In genomic region chr9:107647611-107648010, GRCh38 we compare ENCODE assay signal across 41 cellular contexts.
"Had no signal": no experiment of that assay in that cellular context is flagged by ENCODE, and none has a peak within 500 bp of the region (broad histone marks: within the 10 kb centered on the region; RNA-seq: fewer than 3 reads in every experiment).

No MANE protein-coding gene starts in this region.

- H3K4me3 Mint-ChIP-seq: activated naive CD4-positive, alpha-beta T cell treated with anti-CD3 and anti-CD28 coated beads for 36 hours; activated naive CD4-positive, alpha-beta T cell treated with anti-CD3 and anti-CD28 coated beads, Interleukin-2, amount 10 ng/mL, durations not matched to agents 7 days and 5 days; activated naive CD4-positive, alpha-beta T cell treated with anti-CD3 and anti-CD28 coated beads, Interleukin-2, amount 50 U/mL, for 24 hours; activated naive CD8-positive, alpha-beta T cell; activated naive CD8-positive, alpha-beta T cell treated with anti-CD3 and anti-CD28 coated beads for 36 hours; activated naive CD8-positive, alpha-beta T cell treated with anti-CD3 and anti-CD28 coated beads, Interleukin-2, amount 10 ng/mL, durations not matched to agents 7 days and 5 days; activated naive CD8-positive, alpha-beta T cell treated with anti-CD3 and anti-CD28 coated beads, Interleukin-2, amount 50 U/mL, for 24 hours; activated T-cell treated with anti-CD3 and anti-CD28 coated beads, Interleukin-2, amount 50 U/mL, for 24 hours; activated T-cell treated with anti-CD3 and anti-CD28 coated beads, Interleukin-2, amount 50 U/mL, for 4 hours; activated T-cell treated with anti-CD3 and anti-CD28 coated beads, Interleukin-2, amount 50 U/mL, for 72 hours; activated T-helper 1 cell treated with anti-CD3 and anti-CD28 coated beads, Interleukin-12 subunit alpha, Interleukin-12 subunit beta, Interleukin-2, Interleukin-4 antibody, amounts not matched to agents 30 ng/mL and 10 ng/mL and 1 ng/mL, durations not matched to agents 14 hours and 24 hours and 36 hours; activated T-helper 17 cell treated with anti-CD3 and anti-CD28 coated beads, Interleukin-2, amount 50 U/mL, for 72 hours; brain; central memory CD8-positive, alpha-beta T cell had no signal

- H3K27ac Mint-ChIP-seq: activated naive CD4-positive, alpha-beta T cell treated with anti-CD3 and anti-CD28 coated beads for 36 hours; activated naive CD4-positive, alpha-beta T cell treated with anti-CD3 and anti-CD28 coated beads, Interleukin-2, amount 10 ng/mL, durations not matched to agents 7 days and 5 days; activated naive CD4-positive, alpha-beta T cell treated with anti-CD3 and anti-CD28 coated beads, Interleukin-2, amount 50 U/mL, for 24 hours; activated naive CD4-positive, alpha-beta T cell treated with anti-CD3 and anti-CD28 coated beads, Interleukin-2, amount 50 U/mL, for 72 hours; activated naive CD8-positive, alpha-beta T cell; activated naive CD8-positive, alpha-beta T cell treated with anti-CD3 and anti-CD28 coated beads for 36 hours; activated naive CD8-positive, alpha-beta T cell treated with anti-CD3 and anti-CD28 coated beads, Interleukin-2, amount 10 ng/mL, durations not matched to agents 7 days and 5 days; activated naive CD8-positive, alpha-beta T cell treated with anti-CD3 and anti-CD28 coated beads, Interleukin-2, amount 50 U/mL, for 24 hours; activated T-cell treated with anti-CD3 and anti-CD28 coated beads, Interleukin-2, amount 50 U/mL, for 24 hours; activated T-cell treated with anti-CD3 and anti-CD28 coated beads, Interleukin-2, amount 50 U/mL, for 72 hours; activated T-helper 1 cell treated with anti-CD3 and anti-CD28 coated beads, Interleukin-12 subunit alpha, Interleukin-12 subunit beta, Interleukin-2, Interleukin-4 antibody, amounts not matched to agents 30 ng/mL and 10 ng/mL and 1 ng/mL, durations not matched to agents 14 hours and 24 hours and 36 hours; activated T-helper 17 cell treated with anti-CD3 and anti-CD28 coated beads, Interleukin-2, amount 50 U/mL, for 72 hours; activated T-helper 2 cell treated with anti-CD3 and anti-CD28 coated beads, Interferon-gamma antibody, Interleukin-2, Interleukin-4, amounts not matched to agents 10 μg/mL and 5 μg/mL and 100 μg/mL, durations not matched to agents 14 hours and 24 hours and 36 hours; brain had no signal

- H3K27me3 ChIP-seq: adrenal gland, ascending aorta, body of pancreas, brain microvascular endothelial cell, breast epithelium had no signal

- H3K4me1 ChIP-seq: body of pancreas, breast epithelium had no signal

- H3K9me3 Mint-ChIP-seq: activated naive CD4-positive, alpha-beta T cell treated with anti-CD3 and anti-CD28 coated beads for 36 hours; activated naive CD4-positive, alpha-beta T cell treated with anti-CD3 and anti-CD28 coated beads, Interleukin-2, amount 10 ng/mL, durations not matched to agents 7 days and 5 days; activated naive CD4-positive, alpha-beta T cell treated with anti-CD3 and anti-CD28 coated beads, Interleukin-2, amount 50 U/mL, for 24 hours; activated naive CD8-positive, alpha-beta T cell treated with anti-CD3 and anti-CD28 coated beads for 36 hours; activated naive CD8-positive, alpha-beta T cell treated with anti-CD3 and anti-CD28 coated beads, Interleukin-2, amount 10 ng/mL, durations not matched to agents 7 days and 5 days; activated naive CD8-positive, alpha-beta T cell treated with anti-CD3 and anti-CD28 coated beads, Interleukin-2, amount 50 U/mL, for 24 hours; activated T-cell treated with anti-CD3 and anti-CD28 coated beads, Interleukin-2, amount 50 U/mL, for 24 hours; activated T-cell treated with anti-CD3 and anti-CD28 coated beads, Interleukin-2, amount 50 U/mL, for 4 hours; activated T-cell treated with anti-CD3 and anti-CD28 coated beads, Interleukin-2, amount 50 U/mL, for 72 hours; activated T-helper 17 cell treated with anti-CD3 and anti-CD28 coated beads, Interleukin-2, amount 50 U/mL, for 72 hours; activated T-helper 2 cell treated with anti-CD3 and anti-CD28 coated beads, Interferon-gamma antibody, Interleukin-2, Interleukin-4, amounts not matched to agents 10 μg/mL and 5 μg/mL and 100 μg/mL, durations not matched to agents 14 hours and 24 hours and 36 hours; central memory CD8-positive, alpha-beta T cell had no signal

- H3K27ac ChIP-seq: adrenal gland, ascending aorta, body of pancreas, brain microvascular endothelial cell, breast epithelium, cardiac muscle cell had no signal

- ATAC-seq: activated naive CD4-positive, alpha-beta T cell treated with anti-CD3 and anti-CD28 coated beads, Interleukin-2, amount 50 U/mL, for 72 hours; activated naive CD8-positive, alpha-beta T cell treated with anti-CD3 and anti-CD28 coated beads, Interleukin-2, amount 50 U/mL, for 24 hours; activated T-cell treated with anti-CD3 and anti-CD28 coated beads, Interleukin-2, amount 50 U/mL, for 4 hours; activated T-cell treated with anti-CD3 and anti-CD28 coated beads, Interleukin-2, amount 50 U/mL, for 72 hours; activated T-helper 17 cell treated with anti-CD3 and anti-CD28 coated beads, Interleukin-2, amount 50 U/mL, for 72 hours; body of pancreas had no signal

- FAIRE-seq: astrocyte, bronchial epithelial cell had no signal

- DNase-seq: activated effector memory CD4-positive, alpha-beta T cell treated with anti-CD3 and anti-CD28 coated beads, Interleukin-2, amount 50 U/mL, for 16 hours; activated effector memory CD4-positive, alpha-beta T cell treated with Interleukin-2 at 50 U/mL for 16 hours; activated gamma-delta T cell; activated gamma-delta T cell treated with Interleukin-2 at 50 U/mL for 16 hours; activated naive CD4-positive, alpha-beta T cell; activated naive CD4-positive, alpha-beta T cell treated with anti-CD3 and anti-CD28 coated beads for 36 hours; activated naive CD4-positive, alpha-beta T cell treated with anti-CD3 and anti-CD28 coated beads, Interleukin-2, amount 10 ng/mL, durations not matched to agents 7 days and 5 days; activated naive CD4-positive, alpha-beta T cell treated with anti-CD3 and anti-CD28 coated beads, Interleukin-2, amount 50 U/mL, for 16 hours; activated naive CD4-positive, alpha-beta T cell treated with Interleukin-2 at 50 U/mL for 16 hours; activated naive CD8-positive, alpha-beta T cell treated with anti-CD3 and anti-CD28 coated beads for 36 hours; activated naive CD8-positive, alpha-beta T cell treated with anti-CD3 and anti-CD28 coated beads, Interleukin-2, amount 10 ng/mL, durations not matched to agents 7 days and 5 days; activated naive CD8-positive, alpha-beta T cell treated with anti-CD3 and anti-CD28 coated beads, Interleukin-2, amount 50 U/mL, for 24 hours; activated T-cell treated with anti-CD3 and anti-CD28 coated beads for 4 hours; activated T-cell treated with anti-CD3 and anti-CD28 coated beads, Interleukin-2, amount 50 U/mL, for 1 hour; activated T-cell treated with anti-CD3 and anti-CD28 coated beads, Interleukin-2, amount 50 U/mL, for 24 hours; activated T-cell treated with anti-CD3 and anti-CD28 coated beads, Interleukin-2, amount 50 U/mL, for 4 hours; activated T-cell treated with anti-CD3 and anti-CD28 coated beads, Interleukin-2, amount 50 U/mL, for 48 hours; activated T-cell treated with anti-CD3 and anti-CD28 coated beads, Interleukin-2, amount 50 U/mL, for 72 hours; adrenal gland; amniotic stem cell; amygdala; anterior cingulate cortex; aorta; body of pancreas; brain microvascular endothelial cell; caudate nucleus; central memory CD4-positive, alpha-beta T cell; cerebellar nuclear complex had no signal

- H3K4me3 ChIP-seq: adrenal gland, ascending aorta, body of pancreas, breast epithelium, cardiac muscle cell had no signal

- H3K36me3 ChIP-seq: adrenal gland, ascending aorta, brain microvascular endothelial cell, breast epithelium, cardiac muscle cell had no signal

- H3K27me3 Mint-ChIP-seq: activated naive CD4-positive, alpha-beta T cell treated with anti-CD3 and anti-CD28 coated beads, Interleukin-2, amount 10 ng/mL, durations not matched to agents 7 days and 5 days; activated naive CD4-positive, alpha-beta T cell treated with anti-CD3 and anti-CD28 coated beads, Interleukin-2, amount 50 U/mL, for 24 hours; central memory CD8-positive, alpha-beta T cell had no signal

- H3K4me1 Mint-ChIP-seq: activated naive CD4-positive, alpha-beta T cell treated with anti-CD3 and anti-CD28 coated beads, Interleukin-2, amount 10 ng/mL, durations not matched to agents 7 days and 5 days; activated naive CD4-positive, alpha-beta T cell treated with anti-CD3 and anti-CD28 coated beads, Interleukin-2, amount 50 U/mL, for 24 hours; activated naive CD8-positive, alpha-beta T cell treated with anti-CD3 and anti-CD28 coated beads for 36 hours; activated naive CD8-positive, alpha-beta T cell treated with anti-CD3 and anti-CD28 coated beads, Interleukin-2, amount 10 ng/mL, durations not matched to agents 7 days and 5 days; activated naive CD8-positive, alpha-beta T cell treated with anti-CD3 and anti-CD28 coated beads, Interleukin-2, amount 50 U/mL, for 24 hours; activated T-helper 17 cell treated with anti-CD3 and anti-CD28 coated beads, Interleukin-2, amount 50 U/mL, for 72 hours; central memory CD8-positive, alpha-beta T cell had no signal

- H3K36me3 Mint-ChIP-seq: activated naive CD4-positive, alpha-beta T cell treated with anti-CD3 and anti-CD28 coated beads, Interleukin-2, amount 10 ng/mL, durations not matched to agents 7 days and 5 days; activated naive CD4-positive, alpha-beta T cell treated with anti-CD3 and anti-CD28 coated beads, Interleukin-2, amount 50 U/mL, for 24 hours; activated naive CD4-positive, alpha-beta T cell treated with anti-CD3 and anti-CD28 coated beads, Interleukin-2, amount 50 U/mL, for 72 hours; activated naive CD8-positive, alpha-beta T cell; activated naive CD8-positive, alpha-beta T cell treated with anti-CD3 and anti-CD28 coated beads for 36 hours; activated naive CD8-positive, alpha-beta T cell treated with anti-CD3 and anti-CD28 coated beads, Interleukin-2, amount 10 ng/mL, durations not matched to agents 7 days and 5 days; brain had no signal

- H3K9me3 ChIP-seq: adrenal gland, ascending aorta, body of pancreas, breast epithelium had no signal
